Comparison of ENCODE assay signal across 20 cellular contexts in genomic region chr20:1901704-1902103, GRCh38. TPM values are rescaled to one million over a fixed set of nuclear protein-coding genes. Genes with fewer than 3 reads are reported as not detected.
A peak's percentile ranks its signal among the peaks of the same experiment; 100 is the strongest.
DNase-seq lines count a peak whose midpoint lies in the region; TF ChIP-seq lines count a peak whose summit lies in the region.
"Had no signal": no experiment of that assay in that cellular context is flagged by ENCODE, and none has a peak within 500 bp of the region (broad histone marks: within the 10 kb centered on the region; RNA-seq: fewer than 3 reads in every experiment).

No MANE protein-coding gene starts in this region.

- H3K27ac ChIP-seq in caudate nucleus (ENCODE audit: low read depth, low read length): peak overlapping the region; percentile 24
- no peak overlapping the region for H3K27ac ChIP-seq in neural progenitor cell
- peak overlapping the region; percentile 67 for H3K27ac ChIP-seq in temporal lobe (ENCODE audit: low read depth, low read length)
- H3K27ac ChIP-seq: GM23248, HL-60 had no signal

- DNase-seq in NCI-H526 treated with DMSO at 0.1 percent for 48 hours (lab: John Stamatoyannopoulos, UW) (peak; percentile 83), caudate nucleus (lab: John Stamatoyannopoulos, UW) (no peak), neural progenitor cell (ENCODE audit: low spot score) (peak; percentile 2), OCI-M2 (lab: John Stamatoyannopoulos, UW; ENCODE audit: unreplicated experiment) (no peak), DMS 273 treated with DMSO at 0.1 percent for 48 hours (lab: John Stamatoyannopoulos, UW) (no peak)
- DNase-seq in activated T-helper 1 cell treated with anti-CD3 and anti-CD28 coated beads, Interleukin-12 subunit alpha, Interleukin-12 subunit beta, Interleukin-2, Interleukin-4 antibody, amounts not matched to agents 30 ng/mL and 10 ng/mL and 1 ng/mL, durations not matched to agents 14 hours and 24 hours and 36 hours (ENCODE audit: low spot score): no peak
- DNase-seq: BE2C, EL, GM23248, H9, KG1, NCI-H1092, NCI-H1436 treated with DMSO at 0.1 percent for 48 hours, NCI-H2029, NCI-H2227 treated with DMSO at 0.1 percent for 48 hours, NCI-H510A, OCI-M1, Right ventricle myocardium superior had no signal

- no peaks in the 10 kb centered on the region for H4K20me1 ChIP-seq in neural progenitor cell (ENCODE audit: low read depth)

- H2AFZ ChIP-seq in neural progenitor cell (replicated peaks): no peak overlapping the region
- H2AFZ ChIP-seq: GM23248 had no signal

- H3K4me2 ChIP-seq in neural progenitor cell: no peak overlapping the region

- H3K27me3 Mint-ChIP-seq in neural progenitor cell (ENCODE audit: insufficient read depth, low read depth): peaks cover 4% of the 10 kb centered on the region
- H3K27me3 Mint-ChIP-seq in activated T-helper 1 cell treated with anti-CD3 and anti-CD28 coated beads, Interleukin-12 subunit alpha, Interleukin-12 subunit beta, Interleukin-2, Interleukin-4 antibody, amounts not matched to agents 30 ng/mL and 10 ng/mL and 1 ng/mL, durations not matched to agents 14 hours and 24 hours and 36 hours (ENCODE audit: insufficient read depth): peaks cover 25% of the 10 kb centered on the region

- no peak overlapping the region for H3K9ac ChIP-seq in neural progenitor cell
- H3K9ac ChIP-seq: GM23248 had no signal

- H3K4me1 Mint-ChIP-seq in neural progenitor cell: peaks cover 35% of the 10 kb centered on the region
- no peaks in the 10 kb centered on the region for H3K4me1 Mint-ChIP-seq in activated T-helper 1 cell treated with anti-CD3 and anti-CD28 coated beads, Interleukin-12 subunit alpha, Interleukin-12 subunit beta, Interleukin-2, Interleukin-4 antibody, amounts not matched to agents 30 ng/mL and 10 ng/mL and 1 ng/mL, durations not matched to agents 14 hours and 24 hours and 36 hours (ENCODE audit: low read depth)

- H3F3A ChIP-seq in neural progenitor cell (ENCODE audit: low read depth): peaks cover 21% of the 10 kb centered on the region

- no peak overlapping the region for H3K4me3 Mint-ChIP-seq in neural progenitor cell
- H3K4me3 Mint-ChIP-seq in activated T-helper 1 cell treated with anti-CD3 and anti-CD28 coated beads, Interleukin-12 subunit alpha, Interleukin-12 subunit beta, Interleukin-2, Interleukin-4 antibody, amounts not matched to agents 30 ng/mL and 10 ng/mL and 1 ng/mL, durations not matched to agents 14 hours and 24 hours and 36 hours: no peak overlapping the region

- H3K27me3 ChIP-seq in neural progenitor cell: peaks cover 6% of the 10 kb centered on the region
- H3K27me3 ChIP-seq: BE2C had no signal

- H3K27ac Mint-ChIP-seq in neural progenitor cell: peak overlapping the region; percentile 80
- H3K27ac Mint-ChIP-seq in activated T-helper 1 cell treated with anti-CD3 and anti-CD28 coated beads, Interleukin-12 subunit alpha, Interleukin-12 subunit beta, Interleukin-2, Interleukin-4 antibody, amounts not matched to agents 30 ng/mL and 10 ng/mL and 1 ng/mL, durations not matched to agents 14 hours and 24 hours and 36 hours: no peak overlapping the region

- H3K79me2 ChIP-seq in neural progenitor cell (ENCODE audit: low read depth): no peaks in the 10 kb centered on the region

- intact Hi-C loops in activated T-helper 1 cell treated with anti-CD3 and anti-CD28 coated beads, Interleukin-12 subunit alpha, Interleukin-12 subunit beta, Interleukin-2, Interleukin-4 antibody, amounts not matched to agents 30 ng/mL and 10 ng/mL and 1 ng/mL, durations not matched to agents 14 hours and 24 hours and 36 hours (cut with micrococcal nuclease): no loop called here

- no peak for TF ChIP-seq CTCF in neural progenitor cell (IDR thresholded peaks at IDR 0.05)

- H3K36me3 Mint-ChIP-seq in neural progenitor cell: no peaks in the 10 kb centered on the region
- no peaks in the 10 kb centered on the region for H3K36me3 Mint-ChIP-seq in activated T-helper 1 cell treated with anti-CD3 and anti-CD28 coated beads, Interleukin-12 subunit alpha, Interleukin-12 subunit beta, Interleukin-2, Interleukin-4 antibody, amounts not matched to agents 30 ng/mL and 10 ng/mL and 1 ng/mL, durations not matched to agents 14 hours and 24 hours and 36 hours (ENCODE audit: low read depth)

- H3K4me1 ChIP-seq in neural progenitor cell: peaks cover 11% of the 10 kb centered on the region
- H3K4me1 ChIP-seq: BE2C had no signal

- H3K36me3 ChIP-seq in neural progenitor cell: no peaks in the 10 kb centered on the region
- H3K36me3 ChIP-seq: BE2C had no signal

- no peaks in the 10 kb centered on the region for H3K9me3 Mint-ChIP-seq in neural progenitor cell
- no peaks in the 10 kb centered on the region for H3K9me3 Mint-ChIP-seq in activated T-helper 1 cell treated with anti-CD3 and anti-CD28 coated beads, Interleukin-12 subunit alpha, Interleukin-12 subunit beta, Interleukin-2, Interleukin-4 antibody, amounts not matched to agents 30 ng/mL and 10 ng/mL and 1 ng/mL, durations not matched to agents 14 hours and 24 hours and 36 hours
- H3K9me3 Mint-ChIP-seq: H9 had no signal

- H3K9me3 ChIP-seq in neural progenitor cell (ENCODE audit: low read depth): no peaks in the 10 kb centered on the region
- H3K9me3 ChIP-seq: BE2C had no signal

- H3K4me3 ChIP-seq in neural progenitor cell: no peak overlapping the region
- H3K4me3 ChIP-seq: GM23248 had no signal

RNA-seq across cellular contexts. Expression of gene SIRPA, which starts 6.5 kb away (rescaled TPM):
- total RNA-seq in neural progenitor cell (ENCODE audit: low replicate concordance) (5.1 and 7.8 TPM in 2 replicates), temporal lobe (9.3 TPM)
- not detected in 2 replicates for total RNA-seq in activated T-helper 1 cell treated with anti-CD3 and anti-CD28 coated beads, Interleukin-12 subunit alpha, Interleukin-12 subunit beta, Interleukin-2, Interleukin-4 antibody, amounts not matched to agents 30 ng/mL and 10 ng/mL and 1 ng/mL, durations not matched to agents 14 hours and 24 hours and 36 hours

Comparison
In these comparisons a context has a peak if more than half of its experiments do, and no peak if none do; other contexts are left out.
1. DNase-seq: peak in NCI-H526 treated with DMSO at 0.1 percent for 48 hours (single experiment) and neural progenitor cell (single experiment); none in caudate nucleus (0 of 61), OCI-M2 (single experiment), DMS 273 treated with DMSO at 0.1 percent for 48 hours (single experiment) and activated T-helper 1 cell treated with anti-CD3 and anti-CD28 coated beads, Interleukin-12 subunit alpha, Interleukin-12 subunit beta, Interleukin-2, Interleukin-4 antibody, amounts not matched to agents 30 ng/mL and 10 ng/mL and 1 ng/mL, durations not matched to agents 14 hours and 24 hours and 36 hours (single experiment).